ENCODE assay signal across 1 cellular context in the genomic region with DNA sequence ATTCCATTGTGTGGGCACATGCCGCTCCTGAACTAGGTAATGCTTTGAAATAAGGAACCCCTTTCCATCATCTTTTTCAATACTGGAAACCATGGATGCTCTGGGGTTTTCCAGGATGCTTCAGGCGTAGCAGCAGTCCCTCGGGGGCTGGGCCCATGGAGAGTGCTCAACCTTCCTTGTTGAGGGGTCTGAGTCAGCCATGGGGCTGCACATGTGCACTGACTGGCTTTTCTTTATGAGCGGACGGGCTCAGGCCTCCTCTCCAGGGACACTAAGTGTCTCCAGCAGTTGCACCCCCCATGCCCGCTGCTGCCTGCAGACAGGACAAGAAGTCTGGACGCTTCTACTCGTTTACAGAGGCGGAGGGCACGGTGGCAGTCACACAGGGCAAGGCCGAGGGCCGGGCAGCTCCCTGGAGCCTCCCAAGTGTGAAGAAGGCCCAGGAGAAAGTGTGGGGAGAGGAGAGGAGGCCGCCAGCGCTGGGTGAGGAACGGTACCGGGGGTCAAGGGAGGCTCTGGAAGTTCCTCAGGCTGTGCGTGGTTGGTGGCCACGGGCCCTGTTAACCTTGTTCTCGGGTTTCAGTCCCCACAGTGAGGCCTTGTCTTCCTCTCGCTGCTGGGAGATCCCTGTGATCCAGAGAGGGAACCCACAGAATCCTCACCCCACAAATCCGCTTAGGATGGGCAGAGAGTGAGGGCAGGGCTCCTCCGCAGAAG.
TF ChIP-seq lines count a peak whose summit lies in the region.

No MANE protein-coding gene starts in this region.

TF ChIP-seq in GM23338, 12 proteins besides CTCF, POLR2A, EP300 and RAD21 (continued from another document):
- TF ChIP-seq, protein P1, sequence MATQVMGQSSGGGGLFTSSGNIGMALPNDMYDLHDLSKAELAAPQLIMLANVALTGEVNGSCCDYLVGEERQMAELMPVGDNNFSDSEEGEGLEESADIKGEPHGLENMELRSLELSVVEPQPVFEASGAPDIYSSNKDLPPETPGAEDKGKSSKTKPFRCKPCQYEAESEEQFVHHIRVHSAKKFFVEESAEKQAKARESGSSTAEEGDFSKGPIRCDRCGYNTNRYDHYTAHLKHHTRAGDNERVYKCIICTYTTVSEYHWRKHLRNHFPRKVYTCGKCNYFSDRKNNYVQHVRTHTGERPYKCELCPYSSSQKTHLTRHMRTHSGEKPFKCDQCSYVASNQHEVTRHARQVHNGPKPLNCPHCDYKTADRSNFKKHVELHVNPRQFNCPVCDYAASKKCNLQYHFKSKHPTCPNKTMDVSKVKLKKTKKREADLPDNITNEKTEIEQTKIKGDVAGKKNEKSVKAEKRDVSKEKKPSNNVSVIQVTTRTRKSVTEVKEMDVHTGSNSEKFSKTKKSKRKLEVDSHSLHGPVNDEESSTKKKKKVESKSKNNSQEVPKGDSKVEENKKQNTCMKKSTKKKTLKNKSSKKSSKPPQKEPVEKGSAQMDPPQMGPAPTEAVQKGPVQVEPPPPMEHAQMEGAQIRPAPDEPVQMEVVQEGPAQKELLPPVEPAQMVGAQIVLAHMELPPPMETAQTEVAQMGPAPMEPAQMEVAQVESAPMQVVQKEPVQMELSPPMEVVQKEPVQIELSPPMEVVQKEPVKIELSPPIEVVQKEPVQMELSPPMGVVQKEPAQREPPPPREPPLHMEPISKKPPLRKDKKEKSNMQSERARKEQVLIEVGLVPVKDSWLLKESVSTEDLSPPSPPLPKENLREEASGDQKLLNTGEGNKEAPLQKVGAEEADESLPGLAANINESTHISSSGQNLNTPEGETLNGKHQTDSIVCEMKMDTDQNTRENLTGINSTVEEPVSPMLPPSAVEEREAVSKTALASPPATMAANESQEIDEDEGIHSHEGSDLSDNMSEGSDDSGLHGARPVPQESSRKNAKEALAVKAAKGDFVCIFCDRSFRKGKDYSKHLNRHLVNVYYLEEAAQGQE (IDR thresholded peaks at IDR 0.05; ENCODE audit: unreplicated experiment) = no peak
- TF ChIP-seq CREB1 (CRISPR knock-in tag; IDR thresholded peaks at IDR 0.05; ENCODE audit: low read depth) (no peak), POLR2AphosphoS5 (IDR thresholded peaks at IDR 0.05; ENCODE audit: low read depth) (no peak), ZNF331 (CRISPR knock-in tag; IDR thresholded peaks at IDR 0.05; ENCODE audit: low read depth) (no peak)
